ENCODE assay signal across 8 cellular contexts in genomic region chr3:183515968-183516851, GRCh38. TPM values are rescaled to one million over a fixed set of nuclear protein-coding genes. Genes with fewer than 3 reads are reported as not detected.
DNase-seq lines count a peak whose midpoint lies in the region; ATAC-seq and TF ChIP-seq lines count a peak whose summit lies in the region.

No MANE protein-coding gene starts in this region.

- peaks cover 18% of the 10 kb centered on the region for H3K36me3 ChIP-seq in CD4-positive, CD25-positive, alpha-beta regulatory T cell (ENCODE audit: control insufficient read depth, insufficient read depth, low read length)
- no peaks in the 10 kb centered on the region for H3K36me3 ChIP-seq in MM.1S (replicated peaks; ENCODE audit: insufficient read depth, low read length)

- H3K9me2 ChIP-seq in MM.1S (replicated peaks; ENCODE audit: insufficient read depth, low read length), result no peaks in the 10 kb centered on the region

- peaks cover 76% of the 10 kb centered on the region for H3F3A ChIP-seq in MM.1S (ENCODE audit: insufficient read depth, low read length)

- H3K79me2 ChIP-seq in MM.1S (ENCODE audit: low read length), result peaks cover 72% of the 10 kb centered on the region

- peaks cover 60 to 93% (median 67%) of the 10 kb centered on the region in 4 donors for H3K4me1 Mint-ChIP-seq in CD4-positive, CD25-positive, alpha-beta regulatory T cell
- peaks cover 77% of the 10 kb centered on the region for H3K4me1 Mint-ChIP-seq in activated T-helper 1 cell treated with anti-CD3 and anti-CD28 coated beads, Interleukin-12 subunit alpha, Interleukin-12 subunit beta, Interleukin-2, Interleukin-4 antibody, amounts not matched to agents 30 ng/mL and 10 ng/mL and 1 ng/mL, durations not matched to agents 14 hours and 24 hours and 36 hours (ENCODE audit: low read depth)
- peaks cover 37% of the 10 kb centered on the region for H3K4me1 Mint-ChIP-seq in progenitor cell of endocrine pancreas (ENCODE audit: low read depth)

- TF ChIP-seq CTCF in MM.1S (IDR thresholded peaks at IDR 0.05; ENCODE audit: low read length) (peak; percentile 76), progenitor cell of endocrine pancreas (IDR thresholded peaks at IDR 0.05; ENCODE audit: unreplicated experiment) (no peak)

- H3K27me3 Mint-ChIP-seq in CD4-positive, CD25-positive, alpha-beta regulatory T cell, result no peaks in the 10 kb centered on the region
- H3K27me3 Mint-ChIP-seq in activated T-helper 1 cell treated with anti-CD3 and anti-CD28 coated beads, Interleukin-12 subunit alpha, Interleukin-12 subunit beta, Interleukin-2, Interleukin-4 antibody, amounts not matched to agents 30 ng/mL and 10 ng/mL and 1 ng/mL, durations not matched to agents 14 hours and 24 hours and 36 hours (ENCODE audit: insufficient read depth), result no peaks in the 10 kb centered on the region
- no peaks in the 10 kb centered on the region for H3K27me3 Mint-ChIP-seq in progenitor cell of endocrine pancreas

- H3K9me3 Mint-ChIP-seq in CD4-positive, CD25-positive, alpha-beta regulatory T cell, result no peaks in the 10 kb centered on the region
- no peaks in the 10 kb centered on the region for H3K9me3 Mint-ChIP-seq in activated T-helper 1 cell treated with anti-CD3 and anti-CD28 coated beads, Interleukin-12 subunit alpha, Interleukin-12 subunit beta, Interleukin-2, Interleukin-4 antibody, amounts not matched to agents 30 ng/mL and 10 ng/mL and 1 ng/mL, durations not matched to agents 14 hours and 24 hours and 36 hours
- no peaks in the 10 kb centered on the region for H3K9me3 Mint-ChIP-seq in progenitor cell of endocrine pancreas (ENCODE audit: low read depth)

- peak overlapping the region; percentile 92 to 96 (median 93) for H3K27ac Mint-ChIP-seq in CD4-positive, CD25-positive, alpha-beta regulatory T cell
- H3K27ac Mint-ChIP-seq in activated T-helper 1 cell treated with anti-CD3 and anti-CD28 coated beads, Interleukin-12 subunit alpha, Interleukin-12 subunit beta, Interleukin-2, Interleukin-4 antibody, amounts not matched to agents 30 ng/mL and 10 ng/mL and 1 ng/mL, durations not matched to agents 14 hours and 24 hours and 36 hours, result peak overlapping the region; percentile 82
- H3K27ac Mint-ChIP-seq in progenitor cell of endocrine pancreas, result no peak overlapping the region

- H3K4me2 ChIP-seq in MM.1S (ENCODE audit: low read depth, low read length), result peak overlapping the region; percentile 64

- peak overlapping the region; percentile 65 for H3K9ac ChIP-seq in MM.1S (ENCODE audit: low read length)

- H3K9me3 ChIP-seq in CD4-positive, CD25-positive, alpha-beta regulatory T cell (ENCODE audit: control insufficient read depth in 2 of 2, low read length in 2 of 2), result no peaks in the 10 kb centered on the region
- no peaks in the 10 kb centered on the region for H3K9me3 ChIP-seq in MM.1S (replicated peaks; ENCODE audit: insufficient read depth, low read length)

- peak overlapping the region; percentile 64 for H3K4me3 ChIP-seq in CD4-positive, CD25-positive, alpha-beta regulatory T cell (ENCODE audit: low read depth, low read length)
- H3K4me3 ChIP-seq in MM.1S (ENCODE audit: low read length), result peak overlapping the region; percentile 14; the same call in 1 of the 2 replicates

- H2AFZ ChIP-seq in MM.1S (ENCODE audit: low read length), result no peak overlapping the region

- H4K20me1 ChIP-seq in MM.1S (ENCODE audit: insufficient read depth, low read length), result no peaks in the 10 kb centered on the region

- intact Hi-C loops in activated T-helper 1 cell treated with anti-CD3 and anti-CD28 coated beads, Interleukin-12 subunit alpha, Interleukin-12 subunit beta, Interleukin-2, Interleukin-4 antibody, amounts not matched to agents 30 ng/mL and 10 ng/mL and 1 ng/mL, durations not matched to agents 14 hours and 24 hours and 36 hours (cut with micrococcal nuclease), result loop anchor here (1.0 to 2.0 kb wide), 3 partner anchors 39 to 121 kb away; partner anchors contain the start of gene KLHL6
- intact Hi-C loops in Right ventricle myocardium inferior (cut with DNase I), result no loop called here

- peaks cover 15% of the 10 kb centered on the region for H3K36me3 Mint-ChIP-seq in CD4-positive, CD25-positive, alpha-beta regulatory T cell
- H3K36me3 Mint-ChIP-seq in activated T-helper 1 cell treated with anti-CD3 and anti-CD28 coated beads, Interleukin-12 subunit alpha, Interleukin-12 subunit beta, Interleukin-2, Interleukin-4 antibody, amounts not matched to agents 30 ng/mL and 10 ng/mL and 1 ng/mL, durations not matched to agents 14 hours and 24 hours and 36 hours (ENCODE audit: low read depth), result peaks cover 42% of the 10 kb centered on the region
- no peaks in the 10 kb centered on the region for H3K36me3 Mint-ChIP-seq in progenitor cell of endocrine pancreas (ENCODE audit: insufficient read depth)

- H3K4me1 ChIP-seq in CD4-positive, CD25-positive, alpha-beta regulatory T cell (ENCODE audit: control insufficient read depth, insufficient read depth, low read length, poor library complexity, severe bottlenecking), result peaks cover 73% of the 10 kb centered on the region
- peaks cover 90% of the 10 kb centered on the region for H3K4me1 ChIP-seq in MM.1S (ENCODE audit: low read length)

- DNase-seq in CD4-positive, CD25-positive, alpha-beta regulatory T cell, result peak; percentile 59 to 89 (median 73)
- peak; percentile 95 for DNase-seq in MM.1S
- DNase-seq in activated T-helper 1 cell treated with anti-CD3 and anti-CD28 coated beads, Interleukin-12 subunit alpha, Interleukin-12 subunit beta, Interleukin-2, Interleukin-4 antibody, amounts not matched to agents 30 ng/mL and 10 ng/mL and 1 ng/mL, durations not matched to agents 14 hours and 24 hours and 36 hours (ENCODE audit: low spot score), result peak; percentile 58
- peak in 3 of 4 experiments; percentile 8 to 15 (median 9) for DNase-seq in stimulated activated CD4-positive, alpha-beta T cell treated with anti-CD3 and anti-CD28 coated beads, Interleukin-1b, Interleukin-23, amount 100 ng/mL, for 24 hours (ENCODE audit: low read depth in 4 of 4, low spot score in 1 of 4)
- DNase-seq in progenitor cell of endocrine pancreas (ENCODE audit: low spot score, unreplicated experiment), result no peak
- no peak for DNase-seq in Right ventricle myocardium inferior (ENCODE audit: missing footprints)
- DNase-seq in GOT3 (lab: John Stamatoyannopoulos, UW), result no peak

- H3K27me3 ChIP-seq in CD4-positive, CD25-positive, alpha-beta regulatory T cell (ENCODE audit: control insufficient read depth, insufficient read depth, low read length), result no peaks in the 10 kb centered on the region
- no peaks in the 10 kb centered on the region for H3K27me3 ChIP-seq in MM.1S (replicated peaks; ENCODE audit: insufficient read depth, low read length)

- ATAC-seq in CD4-positive, CD25-positive, alpha-beta regulatory T cell (ENCODE audit: low read depth in 2 of 2), result peak; percentile 84 to 87
- peak; percentile 72 for ATAC-seq in GM21576 (IDR thresholded peaks at IDR 0.05; ENCODE audit: unreplicated experiment)
- no peak for ATAC-seq in Right ventricle myocardium inferior

- H3K27ac ChIP-seq in CD4-positive, CD25-positive, alpha-beta regulatory T cell (ENCODE audit: insufficient read depth, low read length, poor library complexity, severe bottlenecking), result peak overlapping the region; percentile 72
- H3K27ac ChIP-seq in MM.1S (ENCODE audit: low read length), result peak overlapping the region; percentile 94

- peak overlapping the region; percentile 23 to 79 (median 72) for H3K4me3 Mint-ChIP-seq in CD4-positive, CD25-positive, alpha-beta regulatory T cell
- peak overlapping the region; percentile 34 for H3K4me3 Mint-ChIP-seq in activated T-helper 1 cell treated with anti-CD3 and anti-CD28 coated beads, Interleukin-12 subunit alpha, Interleukin-12 subunit beta, Interleukin-2, Interleukin-4 antibody, amounts not matched to agents 30 ng/mL and 10 ng/mL and 1 ng/mL, durations not matched to agents 14 hours and 24 hours and 36 hours
- H3K4me3 Mint-ChIP-seq in progenitor cell of endocrine pancreas (ENCODE audit: low read depth), result no peak overlapping the region

RNA-seq across cellular contexts. Expression of gene KLHL6, which starts 39.3 kb away (rescaled TPM):
- 48.2 TPM for total RNA-seq in CD4-positive, CD25-positive, alpha-beta regulatory T cell
- 10 to 100 TPM; 17.8 to 21.8 (median 19.3) TPM for polyA plus RNA-seq in CD4-positive, CD25-positive, alpha-beta regulatory T cell
- 38.6 and 40.6 TPM in 2 replicates for total RNA-seq in activated T-helper 1 cell treated with anti-CD3 and anti-CD28 coated beads, Interleukin-12 subunit alpha, Interleukin-12 subunit beta, Interleukin-2, Interleukin-4 antibody, amounts not matched to agents 30 ng/mL and 10 ng/mL and 1 ng/mL, durations not matched to agents 14 hours and 24 hours and 36 hours
- total RNA-seq in progenitor cell of endocrine pancreas, result 0.12 TPM in 1 of 2 replicates, not detected in the other
- 0.97 TPM for total RNA-seq in Right ventricle myocardium inferior

Comparison
In these comparisons a context has a peak if more than half of its experiments do, and no peak if none do; other contexts are left out.
1. DNase-seq: peak in CD4-positive, CD25-positive, alpha-beta regulatory T cell (3 of 3), MM.1S (single experiment), activated T-helper 1 cell treated with anti-CD3 and anti-CD28 coated beads, Interleukin-12 subunit alpha, Interleukin-12 subunit beta, Interleukin-2, Interleukin-4 antibody, amounts not matched to agents 30 ng/mL and 10 ng/mL and 1 ng/mL, durations not matched to agents 14 hours and 24 hours and 36 hours (single experiment) and stimulated activated CD4-positive, alpha-beta T cell treated with anti-CD3 and anti-CD28 coated beads, Interleukin-1b, Interleukin-23, amount 100 ng/mL, for 24 hours (3 of 4); none in progenitor cell of endocrine pancreas (single experiment), Right ventricle myocardium inferior (single experiment) and GOT3 (single experiment).
2. RNA of gene KLHL6, which starts 39.3 kb away (total RNA-seq): 48.2 TPM in CD4-positive, CD25-positive, alpha-beta regulatory T cell (single experiment) and 38.6 to 40.6 TPM in activated T-helper 1 cell treated with anti-CD3 and anti-CD28 coated beads, Interleukin-12 subunit alpha, Interleukin-12 subunit beta, Interleukin-2, Interleukin-4 antibody, amounts not matched to agents 30 ng/mL and 10 ng/mL and 1 ng/mL, durations not matched to agents 14 hours and 24 hours and 36 hours; 0.97 TPM in Right ventricle myocardium inferior (single experiment) and 0.12 TPM in progenitor cell of endocrine pancreas; every median in the first group is over 10 times any median in the second.